9 cellular contexts compared by ENCODE assay signal in the genomic region with DNA sequence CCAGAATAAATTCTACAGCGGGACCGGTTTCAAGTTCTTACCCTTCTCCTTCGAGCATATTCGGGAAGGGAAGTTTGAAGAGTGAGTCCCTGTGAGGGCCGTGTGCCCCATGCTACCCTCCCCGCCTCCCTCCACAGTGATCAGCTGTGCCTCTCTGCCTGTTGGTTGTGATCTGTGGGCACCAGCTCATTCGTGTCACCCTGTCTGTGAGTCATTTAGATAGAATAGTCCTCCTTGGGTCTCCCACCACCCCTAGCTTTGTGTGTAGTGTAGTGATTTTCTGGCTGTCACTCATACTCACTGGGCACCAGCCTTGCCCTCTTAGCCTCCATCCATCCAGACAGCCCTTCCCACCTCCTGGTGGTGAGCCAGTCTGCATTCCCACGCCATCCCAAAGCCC. TPM values are rescaled to one million over a fixed set of nuclear protein-coding genes. Genes with fewer than 3 reads are reported as not detected.
A peak's percentile ranks its signal among the peaks of the same experiment; 100 is the strongest.
DNase-seq lines count a peak whose midpoint lies in the region; ATAC-seq and TF ChIP-seq lines count a peak whose summit lies in the region.
"Had no signal": no experiment of that assay in that cellular context is flagged by ENCODE, and none has a peak within 500 bp of the region (broad histone marks: within the 10 kb centered on the region; RNA-seq: fewer than 3 reads in every experiment).

No MANE protein-coding gene starts in this region.

- H3K27me3 ChIP-seq in heart right ventricle = no peaks in the 10 kb centered on the region
- H3K27me3 ChIP-seq in fibroblast of lung (ENCODE audit: control insufficient read depth, insufficient read depth, low read length) = no peaks in the 10 kb centered on the region

- 45 to 71% methylated on average over 8 of the region's 8 CpGs for WGBS in heart right ventricle, 2 donors

- no peak for TF ChIP-seq CTCF in heart right ventricle (IDR thresholded peaks at IDR 0.05)
- no peak for TF ChIP-seq CTCF in fibroblast of lung (conservative IDR thresholded peaks at IDR 0.05 in 1 of 2, IDR thresholded peaks at IDR 0.05 in 1 of 2; ENCODE audit: low read depth in 1 of 2, low read length in 2 of 2)

- DNase-seq in heart right ventricle = no peak
- DNase-seq in left cardiac atrium = no peak
- DNase-seq in fibroblast of lung (ENCODE audit: low read depth in 2 of 2) = peak in 1 of 2 donors; percentile 34
- DNase-seq in posterior vena cava (ENCODE audit: low spot score) = peak; percentile 70
- no peak for DNase-seq in SKM-1 treated with dmso at 0.1 percent for 144 hours (lab: John Stamatoyannopoulos, UW; ENCODE audit: unreplicated experiment)
- no peak for DNase-seq in ecto neural progenitor cell (ENCODE audit: low spot score)
- DNase-seq: NCI-H1436 treated with DMSO at 0.1 percent for 48 hours had no signal

- no peaks in the 10 kb centered on the region for H3K9me3 ChIP-seq in heart right ventricle
- no peaks in the 10 kb centered on the region for H3K9me3 ChIP-seq in fibroblast of lung (ENCODE audit: control insufficient read depth, insufficient read depth, low read depth, low read length)

- H3K27ac ChIP-seq in heart right ventricle (peak overlapping the region; percentile 92 to 98 (median 95)), fibroblast of lung (ENCODE audit: insufficient read depth, low read length) (peak overlapping the region; percentile 97)

- no peak overlapping the region for H2AFZ ChIP-seq in fibroblast of lung (ENCODE audit: low read length)

- ATAC-seq in heart right ventricle (no peak), left cardiac atrium (no peak), HG03565 (IDR thresholded peaks at IDR 0.05; ENCODE audit: unreplicated experiment) (no peak), GM21723 (IDR thresholded peaks at IDR 0.05; ENCODE audit: unreplicated experiment) (no peak)

- H3K4me1 ChIP-seq in heart right ventricle = peaks cover 63 to 95% (median 84%) of the 10 kb centered on the region in 9 donors
- H3K4me1 ChIP-seq in fibroblast of lung (ENCODE audit: control insufficient read depth, extremely low read depth, insufficient read depth, low read length) = peaks cover 57% of the 10 kb centered on the region

- no peaks in the 10 kb centered on the region for H4K20me1 ChIP-seq in fibroblast of lung (ENCODE audit: control insufficient read depth, extremely low read depth, insufficient read depth, low read length)

- H3K36me3 ChIP-seq in heart right ventricle (peaks cover 0 to 37% (median 0%) of the 10 kb centered on the region in 9 donors), fibroblast of lung (ENCODE audit: control insufficient read depth, insufficient read depth, low read length) (peaks cover 6% of the 10 kb centered on the region)

- no peaks in the 10 kb centered on the region for H3K79me2 ChIP-seq in fibroblast of lung (ENCODE audit: control insufficient read depth, insufficient read depth, low read length)

- peak overlapping the region; percentile 38 for H3K4me2 ChIP-seq in fibroblast of lung (ENCODE audit: extremely low read depth, insufficient read depth, low read length)

- intact Hi-C loops in heart right ventricle (cut with DNase I) = loop anchor here in 5 of 10 donors (5.0 to 10.0 kb wide), 6 partner anchors 94 to 556 kb away; partner anchors contain the start of genes CNP (in 1 of the 5), HCRT (in 1 of the 5), HSPB9 (in 1 of the 5) and KAT2A (in 1 of the 5)
- intact Hi-C loops in left cardiac atrium (cut with DNase I) = loop anchor here in 1 of 2 donors (10.0 kb wide), 1 partner anchor 96 kb away; the partner anchor contains the start of gene CAVIN1
- intact Hi-C loops in posterior vena cava (cut with DNase I) = loop anchor here in 1 of 2 donors (5.0 kb wide), 1 partner anchor 99 kb away; the partner anchor contains the start of gene CAVIN1

- H3K4me3 ChIP-seq in heart right ventricle = peak overlapping the region in 1 of 10 donors; percentile 17
- no peak overlapping the region for H3K4me3 ChIP-seq in fibroblast of lung (replicated peaks in 1 of 4; ENCODE audit: control extremely low read depth in 1 of 4, insufficient read depth in 1 of 4, low read depth in 3 of 4, low read length in 4 of 4)

- peak overlapping the region; percentile 41 for H3K9ac ChIP-seq in fibroblast of lung (ENCODE audit: insufficient read depth, low read length)

RNA-seq across cellular contexts. Expression of gene NAGLU, which starts 15.0 kb away (rescaled TPM):
- total RNA-seq in heart right ventricle = 10 to 100 TPM in 5 of 10 donors, 1 to 10 TPM in 5; 6.8 to 16.0 (median 9.8) TPM
- polyA plus RNA-seq in heart right ventricle = 10 to 100 TPM; 17.0 to 18.3 TPM
- total RNA-seq in left cardiac atrium = 10 to 100 TPM; 15.1 to 20.7 TPM
- 22.3 and 31.9 TPM in 2 replicates for total RNA-seq in fibroblast of lung
- 18.5 and 19.5 TPM in 2 replicates for polyA plus RNA-seq in fibroblast of lung
- 28.9 and 33.2 TPM in 2 replicates for polyA plus RNA-seq in fibroblast of lung (2012)
- 29.5 and 45.2 TPM in 2 replicates for polyA minus RNA-seq in fibroblast of lung (ENCODE audit: low replicate concordance)
- 10 to 100 TPM; 27.1 to 36.0 TPM for total RNA-seq in posterior vena cava

RNA-seq across cellular contexts. Expression of gene HSD17B1, which starts 31.7 kb away (rescaled TPM):
- total RNA-seq in heart right ventricle (1 to 10 TPM in 2 of 10 donors, under 1 TPM in 8; 0.50 to 2.3 (median 0.78) TPM), left cardiac atrium (1 to 10 TPM; 2.8 to 3.7 TPM), fibroblast of lung (2.1 and 2.6 TPM in 2 replicates), posterior vena cava (1 to 10 TPM in 1 of 2 donors, under 1 TPM in 1; 0.67 to 1.2 TPM)
- polyA plus RNA-seq in heart right ventricle (1 to 10 TPM; 2.2 to 2.6 TPM), fibroblast of lung (0.40 and 0.80 TPM in 2 replicates)
- 3.5 and 4.3 TPM in 2 replicates for polyA plus RNA-seq in fibroblast of lung (2012)
- 0.39 and 0.44 TPM in 2 replicates for polyA minus RNA-seq in fibroblast of lung (ENCODE audit: low replicate concordance)

RNA-seq across cellular contexts. Expression of gene COASY, which starts 40.9 kb away (rescaled TPM):
- total RNA-seq in heart right ventricle (10 to 100 TPM; 29.7 to 56.9 (median 32.9) TPM), left cardiac atrium (10 to 100 TPM; 37.2 to 37.5 TPM), fibroblast of lung (9.8 and 16.5 TPM in 2 replicates), posterior vena cava (10 to 100 TPM; 34.0 TPM)
- polyA plus RNA-seq in heart right ventricle (10 to 100 TPM; 46.8 to 50.8 TPM), fibroblast of lung (20.3 and 31.6 TPM in 2 replicates)
- 40.7 and 58.5 TPM in 2 replicates for polyA plus RNA-seq in fibroblast of lung (2012)
- 56.0 and 196 TPM in 2 replicates for polyA minus RNA-seq in fibroblast of lung (ENCODE audit: low replicate concordance)

RNA-seq across cellular contexts. Expression of gene MLX, which starts 45.9 kb away (rescaled TPM):
- total RNA-seq in heart right ventricle (10 to 100 TPM; 45.7 to 87.2 (median 56.4) TPM), left cardiac atrium (10 to 100 TPM; 51.3 to 55.3 TPM), fibroblast of lung (32.6 and 36.2 TPM in 2 replicates), posterior vena cava (10 to 100 TPM; 27.5 to 28.5 TPM)
- polyA plus RNA-seq in heart right ventricle (10 to 100 TPM; 55.8 to 61.2 TPM), fibroblast of lung (49.3 and 56.1 TPM in 2 replicates)
- polyA plus RNA-seq in fibroblast of lung (2012) = 44.1 and 49.5 TPM in 2 replicates
- polyA minus RNA-seq in fibroblast of lung (ENCODE audit: low replicate concordance) = 47.2 and 53.9 TPM in 2 replicates

RNA-seq across cellular contexts. Expression of gene PSMC3IP, which starts 56.5 kb away (rescaled TPM):
- total RNA-seq in heart right ventricle = 1 to 10 TPM; 1.1 to 3.1 (median 1.6) TPM
- polyA plus RNA-seq in heart right ventricle = 1 to 10 TPM; 2.9 TPM
- total RNA-seq in left cardiac atrium = 1 to 10 TPM; 2.2 to 3.4 TPM
- total RNA-seq in fibroblast of lung = 2.3 and 4.6 TPM in 2 replicates
- 8.0 and 18.7 TPM in 2 replicates for polyA plus RNA-seq in fibroblast of lung
- polyA plus RNA-seq in fibroblast of lung (2012) = 7.4 and 17.6 TPM in 2 replicates
- 0.59 and 5.4 TPM in 2 replicates for polyA minus RNA-seq in fibroblast of lung (ENCODE audit: low replicate concordance)
- total RNA-seq in posterior vena cava = 1 to 10 TPM; 4.1 to 4.7 TPM
